In genomic region chr16:20676867-20677266, GRCh38 we compare ENCODE assay signal across 18 cellular contexts. TPM values are rescaled to one million over a fixed set of nuclear protein-coding genes. Genes with fewer than 3 reads are reported as not detected.
DNase-seq lines count a peak whose midpoint lies in the region; ATAC-seq, FAIRE-seq and TF ChIP-seq lines count a peak whose summit lies in the region.
"Had no signal": no experiment of that assay in that cellular context is flagged by ENCODE, and none has a peak within 500 bp of the region (broad histone marks: within the 10 kb centered on the region; RNA-seq: fewer than 3 reads in every experiment).

No MANE protein-coding gene starts in this region.

- TF ChIP-seq EP300 in HepG2 (IDR thresholded peaks at IDR 0.05; ENCODE audit: low read depth in 2 of 2, low read length in 2 of 2): no peak
- no peak for TF ChIP-seq EP300 in HepG2 (CRISPR knock-in tag; IDR thresholded peaks at IDR 0.05; ENCODE audit: borderline replicate concordance)

- H3K9ac ChIP-seq in HepG2 (ENCODE audit: insufficient read depth, low read depth, low read length): peak overlapping the region; percentile 68; the same call in 1 of the 2 replicates

- no TSS peak for BruUV-seq in HepG2 (replicated peaks; lab: Mats Ljungman, UMichigan)

- H3K4me3 ChIP-seq in Peyer's patch (peak overlapping the region in 1 of 4 donors; percentile 49), HepG2 (replicated peaks in 1 of 3; ENCODE audit: insufficient read depth in 1 of 3, low read depth in 2 of 3, low read length in 3 of 3) (peak overlapping the region; percentile 75 to 84 (median 80)), thymus (ENCODE audit: low read length) (no peak overlapping the region)

- peaks cover 0 to 23% (median 5%) of the 10 kb centered on the region in 4 donors for H3K4me1 ChIP-seq in Peyer's patch
- peaks cover 57% of the 10 kb centered on the region for H3K4me1 ChIP-seq in HepG2 (ENCODE audit: insufficient read depth, low read length)
- peaks cover 4% of the 10 kb centered on the region for H3K4me1 ChIP-seq in thymus (ENCODE audit: control insufficient read depth, insufficient read depth, low read length)

- CTCF ChIA-PET in HepG2 (lab: Yijun Ruan, JAX; ENCODE audit: low intra/inter-chr PET ratio, low total read pairs): interaction anchor here (0.6 kb wide), 1 partner anchor 130 kb away, joined by 3 read pairs; no protein-coding TSS in a partner anchor

- no peak overlapping the region for H3K27ac Mint-ChIP-seq in stimulated activated naive B cell treated with anti-CD40 and anti-IgM and Interleukin-4, amounts not matched to agents 10 μg/mL and 1 μg/mL and 100 μg/mL, for 72 hours

- in situ Hi-C loops in HepG2 (cut with HindIII; ENCODE audit: extremely low pct_ligation_motif_present, low pct_unique_long_range_greater_than_20kb): no loop called here

- peaks cover 0 to 2% of the 10 kb centered on the region in 2 donors for H3K36me3 Mint-ChIP-seq in stimulated activated naive B cell treated with anti-CD40 and anti-IgM and Interleukin-4, amounts not matched to agents 10 μg/mL and 1 μg/mL and 100 μg/mL, for 72 hours

- no peaks in the 10 kb centered on the region for H3K27me3 Mint-ChIP-seq in stimulated activated naive B cell treated with anti-CD40 and anti-IgM and Interleukin-4, amounts not matched to agents 10 μg/mL and 1 μg/mL and 100 μg/mL, for 72 hours

- no peak for TF ChIP-seq RAD21 in HepG2 (CRISPR knock-in tag; IDR thresholded peaks at IDR 0.05)

- TF ChIP-seq CTCF in Peyer's patch (IDR thresholded peaks at IDR 0.05) (peak in 1 of 6 experiments; percentile 15), HepG2 (CRISPR knock-in tag; IDR thresholded peaks at IDR 0.05) (0 out of 2 replicates have a peak, but pooled peaks have one; percentile 13)

- intact Hi-C loops in HepG2 (cut with micrococcal nuclease; ENCODE audit: unreplicated experiment): loop anchor here (5.0 kb wide), 1 partner anchor 80 kb away; no protein-coding TSS in a partner anchor

- POLR2A ChIA-PET in HepG2 (lab: Yijun Ruan, JAX): interaction anchor here (0.6 to 1.7 kb wide), 9 partner anchors 8 to 252 kb away, joined by 3 to 8 read pairs (median 3); partner anchors contain the start of genes ERI2, REXO5 and THUMPD1

- peaks cover 31% of the 10 kb centered on the region for H3K79me2 ChIP-seq in HepG2 (ENCODE audit: insufficient read depth, low read length)

- TF ChIP-seq POLR2A in Peyer's patch (IDR thresholded peaks at IDR 0.05) (no peak), HepG2 (IDR thresholded peaks at IDR 0.05; ENCODE audit: insufficient read depth in 1 of 2, low read depth in 2 of 2, low read length in 2 of 2) (no peak)

- no peak overlapping the region for H3K4me3 Mint-ChIP-seq in stimulated activated naive B cell treated with anti-CD40 and anti-IgM and Interleukin-4, amounts not matched to agents 10 μg/mL and 1 μg/mL and 100 μg/mL, for 72 hours
- H3K4me3 Mint-ChIP-seq: activated T-helper 1 cell treated with anti-CD3 and anti-CD28 coated beads, Interleukin-12 subunit alpha, Interleukin-12 subunit beta, Interleukin-2, Interleukin-4 antibody, amounts not matched to agents 30 ng/mL and 10 ng/mL and 1 ng/mL, durations not matched to agents 14 hours and 24 hours and 36 hours had no signal

- no peak overlapping the region for H2AFZ ChIP-seq in HepG2 (ENCODE audit: low read length)

- no peak for FAIRE-seq in HepG2 (lab: Jason Lieb, UNC)
- FAIRE-seq: A204.1, astrocyte, D721Med, RCC 7860, small intestine had no signal

- ATAC-seq in HepG2 (peak; percentile 13; the same call in 1 of the 3 replicates), GM19452 (IDR thresholded peaks at IDR 0.05; ENCODE audit: unreplicated experiment) (no peak), GM18867 (IDR thresholded peaks at IDR 0.05; ENCODE audit: unreplicated experiment) (no peak)
- no peak for ATAC-seq in stimulated activated naive B cell treated with anti-CD40 and anti-IgM and Interleukin-4, amounts not matched to agents 10 μg/mL and 1 μg/mL and 100 μg/mL, for 72 hours (replicated peaks)

- H4K20me1 ChIP-seq in HepG2 (ENCODE audit: insufficient read depth, low read length): no peaks in the 10 kb centered on the region

- H3K9me3 Mint-ChIP-seq in stimulated activated naive B cell treated with anti-CD40 and anti-IgM and Interleukin-4, amounts not matched to agents 10 μg/mL and 1 μg/mL and 100 μg/mL, for 72 hours: no peaks in the 10 kb centered on the region
- H3K9me3 Mint-ChIP-seq: activated T-helper 1 cell treated with anti-CD3 and anti-CD28 coated beads, Interleukin-12 subunit alpha, Interleukin-12 subunit beta, Interleukin-2, Interleukin-4 antibody, amounts not matched to agents 30 ng/mL and 10 ng/mL and 1 ng/mL, durations not matched to agents 14 hours and 24 hours and 36 hours had no signal

- H3K27me3 ChIP-seq in Peyer's patch (no peaks in the 10 kb centered on the region), HepG2 (ENCODE audit: control insufficient read depth in 1 of 2, insufficient read depth in 2 of 2, low read length in 2 of 2) (no peaks in the 10 kb centered on the region; a peak in 1 of 5 replicates), thymus (ENCODE audit: control insufficient read depth, insufficient read depth) (no peaks in the 10 kb centered on the region)

- H3K9me3 ChIP-seq in Peyer's patch (no peaks in the 10 kb centered on the region), HepG2 (ENCODE audit: low read length) (no peaks in the 10 kb centered on the region), thymus (ENCODE audit: control insufficient read depth) (no peaks in the 10 kb centered on the region)

- DNase-seq in NCI-H2029 (lab: John Stamatoyannopoulos, UW): peak; percentile 22
- no peak for DNase-seq in NCI-H2029 treated with DMSO at 0.1 percent for 48 hours (lab: John Stamatoyannopoulos, UW)
- DNase-seq in Peyer's patch: no peak
- no peak for DNase-seq in HepG2 (ENCODE audit: low spot score)
- no peak for DNase-seq in stimulated activated naive B cell treated with anti-CD40 and anti-IgM and Interleukin-4, amounts not matched to agents 10 μg/mL and 1 μg/mL and 100 μg/mL, for 72 hours
- DNase-seq: activated CD4-positive, alpha-beta T cell treated with anti-CD3 and anti-CD28 coated beads for 1 hour; NCI-H510A had no signal

- peak overlapping the region in 3 of 4 donors; percentile 65 to 74 (median 65) for H3K27ac ChIP-seq in Peyer's patch
- peak overlapping the region; percentile 62 for H3K27ac ChIP-seq in HepG2 (ENCODE audit: extremely low read length, insufficient read depth, low read length)
- H3K27ac ChIP-seq in thymus (ENCODE audit: low read depth): peak overlapping the region; percentile 18

- peaks cover 37 to 46% of the 10 kb centered on the region in 2 donors for H3K4me1 Mint-ChIP-seq in stimulated activated naive B cell treated with anti-CD40 and anti-IgM and Interleukin-4, amounts not matched to agents 10 μg/mL and 1 μg/mL and 100 μg/mL, for 72 hours

- H3K4me2 ChIP-seq in HepG2 (ENCODE audit: low read depth, low read length): peak overlapping the region; percentile 91

- H3K36me3 ChIP-seq in Peyer's patch (no peaks in the 10 kb centered on the region), HepG2 (replicated peaks in 1 of 2; ENCODE audit: control insufficient read depth in 1 of 2, insufficient read depth in 2 of 2, low read length in 2 of 2) (peaks cover 20 to 34% of the 10 kb centered on the region in 2 experiments), thymus (ENCODE audit: control insufficient read depth, insufficient read depth) (no peaks in the 10 kb centered on the region)

TF ChIP-seq in HepG2, 621 proteins besides CTCF, POLR2A, EP300 and RAD21 (continues in another document):
- no peak for TF ChIP-seq DBP (CRISPR knock-in tag; IDR thresholded peaks at IDR 0.05; ENCODE audit: not compliant biosample characterization)
- TF ChIP-seq ZKSCAN8 (CRISPR knock-in tag; IDR thresholded peaks at IDR 0.05; ENCODE audit: borderline replicate concordance): no peak
- no peak for TF ChIP-seq ZZZ3 (CRISPR knock-in tag; IDR thresholded peaks at IDR 0.05; ENCODE audit: borderline replicate concordance)
- TF ChIP-seq KMT2B (CRISPR knock-in tag; IDR thresholded peaks at IDR 0.05): 0 out of 2 replicates have a peak, but pooled peaks have one; percentile 0
- no peak for TF ChIP-seq ISX (CRISPR knock-in tag; conservative IDR thresholded peaks at IDR 0.05)
- 0 out of 2 replicates have a peak, but pooled peaks have one; percentile 20 for TF ChIP-seq ISL2 (CRISPR knock-in tag; IDR thresholded peaks at IDR 0.05)
- TF ChIP-seq FOXA3 (CRISPR knock-in tag; IDR thresholded peaks at IDR 0.05): no peak
- no peak for TF ChIP-seq IKZF1 (IDR thresholded peaks at IDR 0.05)

RNA-seq across cellular contexts. Expression of gene ACSM1, which starts 20.6 kb away (rescaled TPM):
- total RNA-seq in Peyer's patch (not detected), HepG2 (2016; rRNA removed; fragmentation: Illumina TruSeq; extraction: Trizol) (0.71 and 1.1 TPM in 2 replicates)
- total RNA-seq in HepG2 (2016; cell fraction: cytosol; rRNA removed; fragmentation: Illumina TruSeq; extraction: Trizol; ENCODE audit: low read depth): 0.26 and 0.91 TPM in 2 replicates
- 0.80 and 0.82 TPM in 2 replicates for total RNA-seq in HepG2 (2016; cell fraction: insoluble cytoplasmic fraction; rRNA removed; fragmentation: Illumina TruSeq; extraction: Trizol)
- 0.69 and 0.80 TPM in 2 replicates for total RNA-seq in HepG2 (2016; cell fraction: membrane; rRNA removed; fragmentation: Illumina TruSeq; extraction: Trizol)
- 1.1 and 1.6 TPM in 2 replicates for total RNA-seq in HepG2 (2016; cell fraction: nucleus; rRNA removed; fragmentation: Illumina TruSeq; extraction: Trizol)
- polyA plus RNA-seq in HepG2 (2011; rRNA removed) (0.73 and 0.77 TPM in 2 replicates), thymus (0.52 TPM)
- polyA plus RNA-seq in HepG2 (2011; cell fraction: cytosol; rRNA removed): 0.44 and 0.97 TPM in 2 replicates
- 0.40 and 1.1 TPM in 2 replicates for polyA plus RNA-seq in HepG2 (2011; cell fraction: nucleus; rRNA removed)
- polyA plus RNA-seq in HepG2 (2012): 0.68 and 0.71 TPM in 2 replicates
- polyA plus RNA-seq in HepG2 (2016; cell fraction: cytosol; fragmentation: Illumina TruSeq; extraction: Trizol; ENCODE audit: low read depth): 0.17 and 0.42 TPM in 2 replicates
- 0.75 and 0.91 TPM in 2 replicates for polyA plus RNA-seq in HepG2 (2016; cell fraction: insoluble cytoplasmic fraction; fragmentation: Illumina TruSeq; extraction: Trizol; ENCODE audit: low read depth)
- polyA plus RNA-seq in HepG2 (2016; cell fraction: membrane; fragmentation: Illumina TruSeq; extraction: Trizol; ENCODE audit: low read depth): 0.35 and 0.45 TPM in 2 replicates
- 0.93 and 1.4 TPM in 2 replicates for polyA plus RNA-seq in HepG2 (2016; cell fraction: nucleus; fragmentation: Illumina TruSeq; extraction: Trizol; ENCODE audit: insufficient read depth, low read depth)
- 0.84 TPM in 1 of 2 replicates, not detected in the other for polyA minus RNA-seq in HepG2 (2011; rRNA and poly(A)+ RNA removed; ENCODE audit: low replicate concordance)
- 0.30 TPM in 1 of 2 replicates, not detected in the other for polyA minus RNA-seq in HepG2 (2011; cell fraction: cytosol; rRNA and poly(A)+ RNA removed)
- 0.77 and 0.87 TPM in 2 replicates for polyA minus RNA-seq in HepG2 (2011; cell fraction: nucleus; rRNA and poly(A)+ RNA removed)
- total RNA-seq: activated T-helper 1 cell treated with anti-CD3 and anti-CD28 coated beads, Interleukin-12 subunit alpha, Interleukin-12 subunit beta, Interleukin-2, Interleukin-4 antibody, amounts not matched to agents 30 ng/mL and 10 ng/mL and 1 ng/mL, durations not matched to agents 14 hours and 24 hours and 36 hours; left cardiac atrium; temporal lobe had no signal
